Comparison of ENCODE assay signal across 25 cellular contexts in genomic region chr17:11772031-11772430, GRCh38.
A peak's percentile ranks its signal among the peaks of the same experiment; 100 is the strongest.
DNase-seq lines count a peak whose midpoint lies in the region; ATAC-seq, FAIRE-seq and TF ChIP-seq lines count a peak whose summit lies in the region.
"Had no signal": no experiment of that assay in that cellular context is flagged by ENCODE, and none has a peak within 500 bp of the region (broad histone marks: within the 10 kb centered on the region; RNA-seq: fewer than 3 reads in every experiment).

No MANE protein-coding gene starts in this region.

- no peak for ATAC-seq in WTC11
- no peak for ATAC-seq in GM18873 (IDR thresholded peaks at IDR 0.05; ENCODE audit: low FRiP score, unreplicated experiment)
- ATAC-seq in GM19467 (IDR thresholded peaks at IDR 0.05; ENCODE audit: unreplicated experiment), result no peak
- ATAC-seq: A549; CD8-positive, alpha-beta T cell; GM12878 had no signal

- TF ChIP-seq CTCF in WTC11 (IDR thresholded peaks at IDR 0.05) (no peak), nephron progenitor cell (IDR thresholded peaks at IDR 0.05) (no peak)

- H3K4me3 Mint-ChIP-seq in WTC11 (no peak overlapping the region), nephron progenitor cell (no peak overlapping the region)
- H3K4me3 Mint-ChIP-seq: B cell; CD4-positive, alpha-beta T cell; CD8-positive, alpha-beta T cell had no signal

- H3K36me3 Mint-ChIP-seq in WTC11, result peaks cover 22% of the 10 kb centered on the region; the same call in 1 of the 2 replicates
- H3K36me3 Mint-ChIP-seq in nephron progenitor cell (ENCODE audit: low read depth), result no peaks in the 10 kb centered on the region
- H3K36me3 Mint-ChIP-seq: CD8-positive, alpha-beta T cell had no signal

- H3K4me1 Mint-ChIP-seq in WTC11 (no peaks in the 10 kb centered on the region), nephron progenitor cell (no peaks in the 10 kb centered on the region)
- H3K4me1 Mint-ChIP-seq: B cell had no signal

- H3K27ac ChIP-seq in substantia nigra (ENCODE audit: low read depth, low read length, poor library complexity, severe bottlenecking), result no peak overlapping the region
- H3K27ac ChIP-seq: A549; BLaER1 treated with 17β-estradiol and CSF1 and Interleukin-3, amounts not matched to agents 10 nM and 100 nM; C4-2B had no signal

- DNase-seq in WTC11 (ENCODE audit: low spot score) (no peak), frontal cortex (ENCODE audit: low spot score in 2 of 2) (no peak), nephron progenitor cell (no peak), substantia nigra (lab: John Stamatoyannopoulos, UW) (no peak), RKO (ENCODE audit: low spot score) (no peak)
- DNase-seq: 8988T; AML-193; Caco-2; Calu3; CD4-positive, alpha-beta T cell; CD8-positive, alpha-beta T cell; DMS79 treated with DMSO at 0.1 percent for 48 hours; GDM1 had no signal

- H3K27ac Mint-ChIP-seq in WTC11 (no peak overlapping the region), nephron progenitor cell (peak overlapping the region; percentile 39)
- H3K27ac Mint-ChIP-seq: B cell; CD4-positive, alpha-beta T cell; CD8-positive, alpha-beta T cell had no signal

- CTCF ChIA-PET in WTC11 (lab: Charles Lee), result no interaction called here

- H3K9me3 Mint-ChIP-seq in WTC11 (peaks cover 52% of the 10 kb centered on the region), nephron progenitor cell (no peaks in the 10 kb centered on the region)
- H3K9me3 Mint-ChIP-seq: CD4-positive, alpha-beta T cell; CD8-positive, alpha-beta T cell had no signal

- POLR2A ChIA-PET in WTC11 (lab: Charles Lee), result no interaction called here

- FAIRE-seq in G401.6 (lab: Jason Lieb, UNC), result peak; percentile 55
- FAIRE-seq in frontal cortex (lab: Jason Lieb, UNC), result peak; percentile 96
- FAIRE-seq: A549, D721Med, GM12878, GM12892, GM18507, GM19239 had no signal

- H3K27me3 Mint-ChIP-seq in WTC11 (ENCODE audit: low read depth), result peaks cover 5% of the 10 kb centered on the region; the same call in 1 of the 2 replicates
- peaks cover 7% of the 10 kb centered on the region for H3K27me3 Mint-ChIP-seq in nephron progenitor cell (ENCODE audit: low read depth, poor library complexity)
- H3K27me3 Mint-ChIP-seq: B cell; CD4-positive, alpha-beta T cell had no signal

TF ChIP-seq in WTC11, 78 proteins besides CTCF, POLR2A, EP300 and RAD21:
- peak; percentile 92 for TF ChIP-seq HMGA2 (CRISPR knock-in tag; IDR thresholded peaks at IDR 0.05)
- TF ChIP-seq FOXP4 (CRISPR knock-in tag; IDR thresholded peaks at IDR 0.05), result no peak
